In the genomic region with DNA sequence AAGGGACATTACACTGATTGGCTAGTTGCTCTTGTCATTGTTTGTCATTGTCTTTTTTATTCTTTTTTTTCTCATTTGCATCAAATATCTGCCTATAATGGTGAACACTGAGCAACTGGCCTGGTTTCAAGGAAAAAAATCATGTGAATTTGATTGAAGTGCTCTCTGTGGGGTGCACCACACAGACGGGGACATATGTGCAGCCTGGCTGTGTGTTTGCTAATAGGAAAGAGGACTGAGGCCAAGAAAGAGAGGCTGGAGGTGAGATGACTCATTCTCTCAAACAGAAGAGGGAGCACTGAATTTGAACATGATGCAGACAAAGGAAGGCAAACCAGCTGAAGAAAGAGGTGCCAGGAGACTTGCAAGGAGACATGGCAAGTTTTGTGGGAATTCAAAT, we compare ENCODE assay signal across 9 cellular contexts.
A peak's percentile ranks its signal among the peaks of the same experiment; 100 is the strongest.
DNase-seq lines count a peak whose midpoint lies in the region; ATAC-seq and TF ChIP-seq lines count a peak whose summit lies in the region.
"Had no signal": no experiment of that assay in that cellular context is flagged by ENCODE, and none has a peak within 500 bp of the region (broad histone marks: within the 10 kb centered on the region; RNA-seq: fewer than 3 reads in every experiment).

No MANE protein-coding gene starts in this region.

- ATAC-seq in GM18511 (IDR thresholded peaks at IDR 0.05; ENCODE audit: unreplicated experiment) (peak; percentile 35), HG02678 (IDR thresholded peaks at IDR 0.05; ENCODE audit: unreplicated experiment) (peak; percentile 30), HG02970 (IDR thresholded peaks at IDR 0.05; ENCODE audit: low FRiP score, unreplicated experiment) (no peak), GM18861 (IDR thresholded peaks at IDR 0.05; ENCODE audit: unreplicated experiment) (no peak)

- no peaks in the 10 kb centered on the region for H3K9me3 ChIP-seq in adrenal gland (replicated peaks in 1 of 3)

- intact Hi-C loops in adrenal gland (cut with DNase I) = no loop called here
- intact Hi-C loops in posterior vena cava (cut with DNase I) = no loop called here

- H3K4me1 ChIP-seq in adrenal gland (replicated peaks in 1 of 2) = peaks cover 3 to 11% of the 10 kb centered on the region in 2 donors

- 27 to 43% (median 36%) methylated on average over 1 of the region's 1 CpG for WGBS in adrenal gland, 4 donors

- H3K27me3 ChIP-seq in adrenal gland (no peaks in the 10 kb centered on the region), layer of hippocampus (ENCODE audit: control insufficient read depth, insufficient read depth, low read length) (no peaks in the 10 kb centered on the region)

- no peak overlapping the region for H3K27ac ChIP-seq in adrenal gland
- H3K27ac ChIP-seq in layer of hippocampus (ENCODE audit: low read depth, low read length) = peak overlapping the region; percentile 64

- no peak overlapping the region for H3K4me3 ChIP-seq in adrenal gland

- TF ChIP-seq POLR2A in adrenal gland (IDR thresholded peaks at IDR 0.05) = no peak

- no peaks in the 10 kb centered on the region for H3K36me3 ChIP-seq in adrenal gland (replicated peaks in 1 of 2)

- TF ChIP-seq CTCF in adrenal gland (IDR thresholded peaks at IDR 0.05) = no peak

- DNase-seq in adrenal gland = peak; percentile 15 to 53 (median 23)
- DNase-seq in 8988T = no peak
- DNase-seq in posterior vena cava (ENCODE audit: low spot score) = no peak
- DNase-seq: MV-4-11 had no signal

Comparison
In these comparisons a context has a peak if more than half of its experiments do, and no peak if none do; other contexts are left out.
1. ATAC-seq: peak in GM18511 (single experiment) and HG02678 (single experiment); none in HG02970 (single experiment) and GM18861 (single experiment).
2. DNase-seq: peak in adrenal gland (7 of 7); none in 8988T (single experiment) and posterior vena cava (single experiment).